8 cellular contexts compared by ENCODE assay signal in the genomic region with DNA sequence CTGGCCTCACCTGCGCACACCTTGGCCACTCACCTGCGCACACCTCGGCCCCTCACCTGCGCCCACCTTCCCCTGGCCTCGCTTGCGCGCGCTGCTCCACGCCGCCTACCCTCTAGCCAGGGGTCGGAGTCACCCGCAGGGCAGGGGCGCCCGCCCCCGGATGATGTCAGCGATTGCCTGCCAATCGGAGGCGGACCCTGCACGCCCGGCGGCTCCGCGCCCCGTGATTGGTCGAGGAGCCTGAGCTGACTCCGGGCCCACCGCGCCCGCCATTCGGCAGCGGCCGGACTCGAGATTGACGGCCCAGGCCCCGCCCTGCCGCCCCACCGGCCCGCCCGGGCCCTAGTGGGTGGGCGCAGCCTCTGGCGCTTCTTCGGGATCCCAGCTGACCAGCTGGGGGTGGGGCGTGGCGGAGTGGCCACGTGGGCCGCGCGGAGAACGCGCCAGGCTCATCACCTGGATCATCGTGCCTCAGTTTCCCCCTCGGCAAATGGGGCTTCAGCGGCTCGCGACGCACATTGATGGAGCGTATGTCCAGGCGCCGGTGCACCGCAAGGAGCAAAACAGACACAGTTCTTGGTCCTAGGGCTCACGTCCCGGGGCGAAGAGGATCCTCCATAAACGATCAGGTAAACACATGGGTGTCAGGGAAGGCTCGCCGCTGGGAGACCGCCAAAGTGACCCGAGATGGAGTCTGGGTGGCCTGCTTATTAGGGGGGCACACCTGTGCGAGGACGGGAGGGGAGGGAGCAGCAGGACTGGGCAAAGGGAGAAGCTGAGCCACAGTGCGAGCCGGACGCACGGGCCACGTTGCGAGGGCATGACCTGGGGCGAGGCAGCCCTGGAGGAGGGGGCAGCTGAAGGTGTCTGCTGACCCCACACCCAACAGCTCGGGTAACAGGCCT. TPM values are rescaled to one million over a fixed set of nuclear protein-coding genes. Genes with fewer than 3 reads are reported as not detected.
A peak's percentile ranks its signal among the peaks of the same experiment; 100 is the strongest.
DNase-seq lines count a peak whose midpoint lies in the region; ATAC-seq, FAIRE-seq and TF ChIP-seq lines count a peak whose summit lies in the region.

A gene with protein sequence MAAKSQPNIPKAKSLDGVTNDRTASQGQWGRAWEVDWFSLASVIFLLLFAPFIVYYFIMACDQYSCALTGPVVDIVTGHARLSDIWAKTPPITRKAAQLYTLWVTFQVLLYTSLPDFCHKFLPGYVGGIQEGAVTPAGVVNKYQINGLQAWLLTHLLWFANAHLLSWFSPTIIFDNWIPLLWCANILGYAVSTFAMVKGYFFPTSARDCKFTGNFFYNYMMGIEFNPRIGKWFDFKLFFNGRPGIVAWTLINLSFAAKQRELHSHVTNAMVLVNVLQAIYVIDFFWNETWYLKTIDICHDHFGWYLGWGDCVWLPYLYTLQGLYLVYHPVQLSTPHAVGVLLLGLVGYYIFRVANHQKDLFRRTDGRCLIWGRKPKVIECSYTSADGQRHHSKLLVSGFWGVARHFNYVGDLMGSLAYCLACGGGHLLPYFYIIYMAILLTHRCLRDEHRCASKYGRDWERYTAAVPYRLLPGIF (minus strand): TSS at position 137 of the 905 bp plus-strand sequence. CDS start 3,441 bp downstream, outside the sequence.

- no peaks in the 10 kb centered on the region for H3K27me3 Mint-ChIP-seq in activated naive CD8-positive, alpha-beta T cell treated with anti-CD3 and anti-CD28 coated beads, Interleukin-2, amount 50 U/mL, for 24 hours

- H3K4me3 ChIP-seq in parathyroid adenoma (ENCODE audit: low read depth, low read length) (peak within 1 kb of the TSS; percentile 83), tibial nerve (peak within 1 kb of the TSS; percentile 45 to 93 (median 78))

- H3K9me3 ChIP-seq in parathyroid adenoma (ENCODE audit: control insufficient read depth, low read length): no peaks in the 10 kb centered on the region
- H3K9me3 ChIP-seq in tibial nerve: peaks cover 0 to 2% (median 0%) of the 10 kb centered on the region in 4 donors

- FAIRE-seq in GM12891 (lab: Jason Lieb, UNC): peak; percentile 93

- H3K27ac ChIP-seq in parathyroid adenoma (no peak within 1 kb of the TSS), tibial nerve (peak within 1 kb of the TSS; percentile 65 to 94 (median 82))

- no peaks in the 10 kb centered on the region for H3K36me3 ChIP-seq in parathyroid adenoma (ENCODE audit: control insufficient read depth, insufficient read depth, low read length)
- peaks cover 0 to 28% (median 3%) of the 10 kb centered on the region in 3 donors for H3K36me3 ChIP-seq in tibial nerve

- TF ChIP-seq POLR2A in GM12891 (IDR thresholded peaks at IDR 0.05; ENCODE audit: low read depth, low read length): no peak; the same call in 1 of the 2 replicates
- TF ChIP-seq POLR2A in tibial nerve (IDR thresholded peaks at IDR 0.05): peak in 1 of 2 donors; percentile 49

- DNase-seq in GM12891 (ENCODE audit: insufficient read length, low spot score) (peak; percentile 98), NCI-H1436 (lab: John Stamatoyannopoulos, UW) (peak; percentile 91), SW480 (ENCODE audit: low spot score) (peak; percentile 93), Right ventricle myocardium superior (peak; percentile 98), tibial nerve (ENCODE audit: low spot score in 2 of 2) (peak; percentile 74 to 84)
- peak; percentile 96 for DNase-seq in activated naive CD8-positive, alpha-beta T cell treated with anti-CD3 and anti-CD28 coated beads, Interleukin-2, amount 50 U/mL, for 24 hours

- peak; percentile 88 for ATAC-seq in HG02798 (IDR thresholded peaks at IDR 0.05; ENCODE audit: poor library complexity, unreplicated experiment)
- ATAC-seq in activated naive CD8-positive, alpha-beta T cell treated with anti-CD3 and anti-CD28 coated beads, Interleukin-2, amount 50 U/mL, for 24 hours: peak; percentile 94
- peak; percentile 88 for ATAC-seq in Right ventricle myocardium superior (ENCODE audit: poor library complexity)

- H3K9ac ChIP-seq in parathyroid adenoma: no peak within 1 kb of the TSS

- H3K4me2 ChIP-seq in parathyroid adenoma (ENCODE audit: low read length): peak within 1 kb of the TSS; percentile 89

- peaks cover 36% of the 10 kb centered on the region for H3K36me3 Mint-ChIP-seq in activated naive CD8-positive, alpha-beta T cell treated with anti-CD3 and anti-CD28 coated beads, Interleukin-2, amount 50 U/mL, for 24 hours (ENCODE audit: low read depth)

- WGBS in tibial nerve, 2 donors: 2% methylated on average over 24 to 40 of the region's 78 CpGs

- peak; percentile 31 to 76 for TF ChIP-seq EP300 in tibial nerve (IDR thresholded peaks at IDR 0.05)

- intact Hi-C loops in Right ventricle myocardium superior (cut with DNase I): no loop called here

- H3K4me1 Mint-ChIP-seq in activated naive CD8-positive, alpha-beta T cell treated with anti-CD3 and anti-CD28 coated beads, Interleukin-2, amount 50 U/mL, for 24 hours: peaks cover 54% of the 10 kb centered on the region

- TF ChIP-seq CTCF in parathyroid adenoma (IDR thresholded peaks at IDR 0.05) (no peak), tibial nerve (IDR thresholded peaks at IDR 0.05) (peak in 2 of 5 experiments; percentile 24 to 36)

- H3K4me3 Mint-ChIP-seq in activated naive CD8-positive, alpha-beta T cell treated with anti-CD3 and anti-CD28 coated beads, Interleukin-2, amount 50 U/mL, for 24 hours: peak within 1 kb of the TSS; percentile 96

- H3K79me2 ChIP-seq in parathyroid adenoma: no peaks in the 10 kb centered on the region

- peak within 1 kb of the TSS; percentile 84 for H2AFZ ChIP-seq in parathyroid adenoma

- H3K4me1 ChIP-seq in parathyroid adenoma (no peaks in the 10 kb centered on the region), tibial nerve (peaks cover 0 to 46% (median 16%) of the 10 kb centered on the region in 4 donors)

- peak within 1 kb of the TSS; percentile 86 for H3K27ac Mint-ChIP-seq in activated naive CD8-positive, alpha-beta T cell treated with anti-CD3 and anti-CD28 coated beads, Interleukin-2, amount 50 U/mL, for 24 hours

- H3K27me3 ChIP-seq in parathyroid adenoma (ENCODE audit: control insufficient read depth, insufficient read depth, low read length) (no peaks in the 10 kb centered on the region), tibial nerve (no peaks in the 10 kb centered on the region)

- peaks cover 8% of the 10 kb centered on the region for H3K9me3 Mint-ChIP-seq in activated naive CD8-positive, alpha-beta T cell treated with anti-CD3 and anti-CD28 coated beads, Interleukin-2, amount 50 U/mL, for 24 hours

TF ChIP-seq in GM12891, 5 proteins besides CTCF, POLR2A, EP300 and RAD21:
- TF ChIP-seq SPI1 (IDR thresholded peaks at IDR 0.05; ENCODE audit: low read depth, low read length): no peak
- peak; percentile 5; the same call in 1 of the 2 replicates for TF ChIP-seq POLR2AphosphoS5 (IDR thresholded peaks at IDR 0.05; ENCODE audit: low read depth, low read length)
- TF ChIP-seq PAX5 (IDR thresholded peaks at IDR 0.05; ENCODE audit: insufficient read depth, low read length, severe bottlenecking): no peak
- 0 out of 2 replicates have a peak, but pooled peaks have one; percentile 38 for TF ChIP-seq TAF1 (IDR thresholded peaks at IDR 0.05; ENCODE audit: low read depth, low read length)
- no peak; the same call in 1 of the 2 replicates for TF ChIP-seq POU2F2 (IDR thresholded peaks at IDR 0.05; ENCODE audit: low read depth, low read length)

RNA-seq across cellular contexts. Expression of the gene that starts here (rescaled TPM):
- polyA plus RNA-seq in GM12891 (2012; ENCODE audit: low read depth, missing spikeins): 42.5 TPM
- total RNA-seq in Right ventricle myocardium superior (48.5 TPM), tibial nerve (10 to 100 TPM; 10.3 to 17.3 (median 14.8) TPM)
